In the genomic region with DNA sequence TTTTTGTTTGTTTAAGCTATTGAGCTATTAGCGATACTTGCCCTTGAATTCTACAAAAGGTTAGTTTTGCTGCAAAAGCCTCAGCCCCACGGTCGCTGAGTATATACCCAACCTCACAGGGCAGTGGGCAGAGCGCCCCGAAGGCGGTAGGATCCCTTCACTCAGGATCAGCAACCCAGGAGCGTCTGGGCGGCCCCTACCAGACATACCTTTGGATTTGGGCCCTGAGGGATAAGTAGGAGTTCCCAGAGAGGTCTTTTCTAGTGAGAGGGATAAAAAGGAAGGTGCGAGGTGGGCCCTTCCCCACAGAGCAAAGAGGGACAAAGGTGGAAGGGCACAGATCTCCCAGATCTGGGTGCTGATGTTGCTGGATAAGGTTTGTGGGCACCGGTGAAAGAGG, we compare ENCODE assay signal across 20 cellular contexts. TPM values are rescaled to one million over a fixed set of nuclear protein-coding genes. Genes with fewer than 3 reads are reported as not detected.
"Had no signal": no experiment of that assay in that cellular context is flagged by ENCODE, and none has a peak within 500 bp of the region (broad histone marks: within the 10 kb centered on the region; RNA-seq: fewer than 3 reads in every experiment).

No MANE protein-coding gene starts in this region.

- H3K36me3 ChIP-seq: ascending aorta, gastrocnemius medialis, neutrophil, transverse colon had no signal

- ATAC-seq: activated CD4-positive, CD25-positive, alpha-beta regulatory T cell treated with anti-CD3 and anti-CD28 coated beads, Interleukin-2, amount 50 U/mL, for 24 hours; activated T-cell treated with anti-CD3 and anti-CD28 coated beads, Interleukin-2, amount 50 U/mL, for 4 hours; gastrocnemius medialis; naive thymus-derived CD4-positive, alpha-beta T cell; stimulated activated naive CD8-positive, alpha-beta T cell treated with anti-CD3 and anti-CD28 coated beads, Interleukin-15, Interleukin-2, amounts not matched to agents 100 U/mL and 50 U/mL, for 24 hours had no signal

- H3K27me3 ChIP-seq: ascending aorta, transverse colon had no signal

- H3K4me1 ChIP-seq: gastrocnemius medialis had no signal

- DNase-seq: activated CD4-positive, alpha-beta T cell treated with anti-CD3 and anti-CD28 coated beads, Interleukin-2, amount 50 U/mL, for 1 hour; activated CD8-positive, alpha-beta memory T cell treated with anti-CD3 and anti-CD28 coated beads, Interleukin-2, amount 50 U/mL, for 4 hours; activated naive CD4-positive, alpha-beta T cell treated with anti-CD3 and anti-CD28 coated beads, Interleukin-2, amount 10 ng/mL, durations not matched to agents 7 days and 5 days; activated T-cell treated with anti-CD3 and anti-CD28 coated beads, Interleukin-2, amount 50 U/mL, for 4 hours; erythroblast; gastrocnemius medialis; head of caudate nucleus; immature natural killer cell; naive thymus-derived CD4-positive, alpha-beta T cell; stimulated activated CD4-positive, alpha-beta T cell treated with anti-CD3 and anti-CD28 coated beads, Interleukin-1b, Interleukin-23, amount 100 ng/mL, for 48 hours; stimulated activated naive CD8-positive, alpha-beta T cell treated with anti-CD3 and anti-CD28 coated beads, Interleukin-15, Interleukin-2, amounts not matched to agents 100 U/mL and 50 U/mL, for 24 hours; T-helper 1 cell; T-helper 9 cell; transverse colon had no signal

- H3K4me3 Mint-ChIP-seq: activated naive CD4-positive, alpha-beta T cell treated with anti-CD3 and anti-CD28 coated beads, Interleukin-2, amount 10 ng/mL, durations not matched to agents 7 days and 5 days; activated T-cell treated with anti-CD3 and anti-CD28 coated beads, Interleukin-2, amount 50 U/mL, for 4 hours; central memory CD8-positive, alpha-beta T cell; immature natural killer cell; memory B cell; naive thymus-derived CD4-positive, alpha-beta T cell had no signal

- H3K4me1 Mint-ChIP-seq: activated naive CD4-positive, alpha-beta T cell treated with anti-CD3 and anti-CD28 coated beads, Interleukin-2, amount 10 ng/mL, durations not matched to agents 7 days and 5 days; central memory CD8-positive, alpha-beta T cell; immature natural killer cell; memory B cell; naive thymus-derived CD4-positive, alpha-beta T cell had no signal

- H3K4me3 ChIP-seq: ascending aorta, coronary artery, gastrocnemius medialis, transverse colon had no signal

- H3K27ac ChIP-seq: ascending aorta, coronary artery, neutrophil, transverse colon had no signal

- H3K9me3 Mint-ChIP-seq: activated naive CD4-positive, alpha-beta T cell treated with anti-CD3 and anti-CD28 coated beads, Interleukin-2, amount 10 ng/mL, durations not matched to agents 7 days and 5 days; activated T-cell treated with anti-CD3 and anti-CD28 coated beads, Interleukin-2, amount 50 U/mL, for 4 hours; central memory CD8-positive, alpha-beta T cell; immature natural killer cell; memory B cell had no signal

- H3K9me3 ChIP-seq: ascending aorta, gastrocnemius medialis, neutrophil, transverse colon had no signal

- H3K36me3 Mint-ChIP-seq: activated naive CD4-positive, alpha-beta T cell treated with anti-CD3 and anti-CD28 coated beads, Interleukin-2, amount 10 ng/mL, durations not matched to agents 7 days and 5 days; immature natural killer cell; memory B cell had no signal

- H3K27ac Mint-ChIP-seq: activated naive CD4-positive, alpha-beta T cell treated with anti-CD3 and anti-CD28 coated beads, Interleukin-2, amount 10 ng/mL, durations not matched to agents 7 days and 5 days; immature natural killer cell; memory B cell; naive thymus-derived CD4-positive, alpha-beta T cell had no signal

RNA-seq across cellular contexts. Expression of a gene that starts 6.1 kb away (rescaled TPM):
- polyA plus RNA-seq: immature natural killer cell; naive thymus-derived CD4-positive, alpha-beta T cell had no signal
